29 cellular contexts compared by ENCODE assay signal in the genomic region with DNA sequence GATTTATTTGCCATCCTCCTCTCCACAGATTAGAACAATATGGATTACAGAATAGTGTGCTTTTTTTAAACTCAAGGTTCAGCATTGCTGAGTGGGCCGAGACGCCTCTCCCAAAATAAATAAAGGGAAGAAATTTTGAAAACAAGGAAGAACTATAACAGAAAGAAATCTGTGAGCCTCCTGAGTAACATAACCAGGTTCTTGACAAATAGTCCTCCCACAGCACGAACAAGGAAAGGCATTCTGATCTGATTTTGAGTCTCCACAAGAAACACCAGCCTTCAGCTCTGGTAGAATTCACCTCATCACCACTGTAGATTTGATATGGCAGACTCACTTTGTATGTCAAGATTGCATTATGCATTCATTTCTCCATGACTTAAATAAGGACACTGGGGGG.
"Had no signal": no experiment of that assay in that cellular context is flagged by ENCODE, and none has a peak within 500 bp of the region (broad histone marks: within the 10 kb centered on the region; RNA-seq: fewer than 3 reads in every experiment).

No MANE protein-coding gene starts in this region.

- H3K4me2 ChIP-seq: hepatocyte had no signal

- DNase-seq: cortex of kidney; effector memory CD8-positive, alpha-beta T cell; heart left ventricle; kidney; midbrain; naive thymus-derived CD8-positive, alpha-beta T cell; nephron progenitor cell; nucleus accumbens; ovary; posterior cingulate gyrus; psoas muscle; right cardiac atrium; spleen; stimulated activated CD4-positive, alpha-beta T cell treated with anti-CD3 and anti-CD28 coated beads, Interleukin-4, amount 100 ng/mL, for 4 hours; upper lobe of left lung had no signal

- FAIRE-seq: kidney, urothelium cell line had no signal

- H3K4me1 ChIP-seq: foreskin keratinocyte, gastroesophageal sphincter, psoas muscle, spleen, upper lobe of left lung had no signal

- H3K79me2 ChIP-seq: hepatocyte had no signal

- H3K36me3 ChIP-seq: gastroesophageal sphincter, heart left ventricle, ovary, spleen, thoracic aorta, tibial nerve, upper lobe of left lung had no signal

- H3K36me3 Mint-ChIP-seq: memory B cell; naive thymus-derived CD8-positive, alpha-beta T cell; stimulated activated memory B cell treated with anti-CD40 and anti-IgM and Interleukin-4, amounts not matched to agents 10 μg/mL and 1 μg/mL and 100 μg/mL, for 72 hours had no signal

- H2AFZ ChIP-seq: hepatocyte had no signal

- H3K4me1 Mint-ChIP-seq: memory B cell; naive thymus-derived CD8-positive, alpha-beta T cell; nephron progenitor cell; stimulated activated memory B cell treated with anti-CD40 and anti-IgM and Interleukin-4, amounts not matched to agents 10 μg/mL and 1 μg/mL and 100 μg/mL, for 72 hours had no signal

- H3K27ac Mint-ChIP-seq: effector memory CD8-positive, alpha-beta T cell; memory B cell; naive thymus-derived CD8-positive, alpha-beta T cell; nephron progenitor cell; stimulated activated memory B cell treated with anti-CD40 and anti-IgM and Interleukin-4, amounts not matched to agents 10 μg/mL and 1 μg/mL and 100 μg/mL, for 72 hours; stimulated activated naive CD8-positive, alpha-beta T cell treated with anti-CD3 and anti-CD28 coated beads, Interleukin-15, Interleukin-2, amounts not matched to agents 100 ng/mL and 50 ng/mL, for 24 hours had no signal

- H3K27ac ChIP-seq: epithelial cell of prostate, foreskin keratinocyte, gastroesophageal sphincter, heart left ventricle, hepatocyte, ovary, psoas muscle, skin epidermis, spleen, thoracic aorta, tibial nerve, upper lobe of left lung had no signal

- ATAC-seq: effector memory CD8-positive, alpha-beta T cell; esophagus mucosa; foreskin keratinocyte; gastroesophageal sphincter; heart left ventricle; left lobe of liver; naive thymus-derived CD8-positive, alpha-beta T cell; psoas muscle; right cardiac atrium; stimulated activated memory B cell treated with anti-CD40 and anti-IgM and Interleukin-4, amounts not matched to agents 10 μg/mL and 1 μg/mL and 100 μg/mL, for 72 hours had no signal

- H3K4me3 ChIP-seq: gastroesophageal sphincter, heart left ventricle, hepatocyte, lung, ovary, psoas muscle, skin epidermis, spleen, thoracic aorta, tibial nerve, upper lobe of left lung had no signal

- H3K9me3 ChIP-seq: gastroesophageal sphincter, ovary, psoas muscle, thoracic aorta, upper lobe of left lung had no signal

- H3K4me3 Mint-ChIP-seq: effector memory CD8-positive, alpha-beta T cell; memory B cell; naive thymus-derived CD8-positive, alpha-beta T cell; nephron progenitor cell; stimulated activated memory B cell treated with anti-CD40 and anti-IgM and Interleukin-4, amounts not matched to agents 10 μg/mL and 1 μg/mL and 100 μg/mL, for 72 hours; stimulated activated naive CD8-positive, alpha-beta T cell treated with anti-CD3 and anti-CD28 coated beads, Interleukin-15, Interleukin-2, amounts not matched to agents 100 ng/mL and 50 ng/mL, for 24 hours had no signal

- H3K27me3 Mint-ChIP-seq: effector memory CD8-positive, alpha-beta T cell; memory B cell; stimulated activated memory B cell treated with anti-CD40 and anti-IgM and Interleukin-4, amounts not matched to agents 10 μg/mL and 1 μg/mL and 100 μg/mL, for 72 hours; stimulated activated naive CD8-positive, alpha-beta T cell treated with anti-CD3 and anti-CD28 coated beads, Interleukin-15, Interleukin-2, amounts not matched to agents 100 ng/mL and 50 ng/mL, for 24 hours had no signal

- H3K27me3 ChIP-seq: foreskin keratinocyte, gastroesophageal sphincter, heart left ventricle, hepatocyte, ovary, spleen, tibial nerve, upper lobe of left lung had no signal

- H3K9me3 Mint-ChIP-seq: effector memory CD8-positive, alpha-beta T cell had no signal
